In the genomic region with DNA sequence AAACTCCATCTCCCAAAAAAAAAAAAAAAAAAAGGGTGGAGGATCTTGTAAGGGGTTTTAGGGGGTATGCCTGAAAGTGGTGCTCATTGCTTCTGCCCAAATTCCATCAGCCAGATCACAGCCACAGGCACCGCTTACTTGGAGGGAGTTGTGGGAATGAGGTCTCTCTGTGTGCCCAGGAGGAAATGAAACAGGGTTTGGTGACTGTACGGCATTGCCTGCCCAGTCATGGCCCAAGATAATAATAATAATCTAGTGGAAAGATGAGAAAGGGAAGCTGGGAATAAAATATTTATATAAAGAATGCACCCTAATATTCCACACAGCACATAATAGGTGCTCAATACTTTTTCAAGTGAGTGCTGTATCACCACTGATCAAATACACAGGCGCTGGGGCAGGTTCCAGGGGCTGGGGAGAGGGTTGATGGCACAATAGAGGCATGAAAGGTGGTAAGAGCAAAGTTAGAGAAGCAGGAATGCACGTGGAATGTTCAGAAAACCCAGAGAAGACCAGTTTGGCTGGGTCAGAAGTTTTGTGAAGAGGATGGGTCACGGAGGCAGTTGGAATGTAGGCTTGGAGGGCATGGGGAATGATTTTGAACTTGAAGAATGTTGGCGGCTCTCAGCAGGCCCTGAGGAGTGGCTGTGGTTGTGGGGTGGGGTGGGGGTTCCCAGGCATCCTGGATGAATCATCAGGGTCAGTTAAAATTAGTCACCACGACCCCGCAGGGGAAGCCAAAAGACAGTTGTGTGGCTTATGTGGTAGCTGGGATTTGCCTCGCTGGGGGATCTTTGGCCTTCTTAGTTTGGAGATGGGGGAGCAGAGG, we compare ENCODE assay signal across 7 cellular contexts. TPM values are rescaled to one million over a fixed set of nuclear protein-coding genes. Genes with fewer than 3 reads are reported as not detected.
A peak's percentile ranks its signal among the peaks of the same experiment; 100 is the strongest.
DNase-seq lines count a peak whose midpoint lies in the region; ATAC-seq and TF ChIP-seq lines count a peak whose summit lies in the region.

No MANE protein-coding gene starts in this region.

- H3K27me3 Mint-ChIP-seq in T-helper 1 cell treated with Interleukin-12 subunit alpha and Interleukin-12 subunit beta and Interleukin-4 antibody, amounts not matched to agents 30 μg/mL and 1 μg/mL, for 36 hours (ENCODE audit: low read depth), result peaks cover 4% of the 10 kb centered on the region

- peak; percentile 57 for DNase-seq in H7
- DNase-seq in mammary epithelial cell, result peak; percentile 98
- peak in 2 of 3 donors; percentile 49 to 69 for DNase-seq in mucosa of descending colon
- DNase-seq in NCI-H2107 (lab: John Stamatoyannopoulos, UW), result no peak
- DNase-seq in left lobe of liver (ENCODE audit: low spot score), result no peak

- H3K4me3 Mint-ChIP-seq in T-helper 1 cell treated with Interleukin-12 subunit alpha and Interleukin-12 subunit beta and Interleukin-4 antibody, amounts not matched to agents 30 μg/mL and 1 μg/mL, for 36 hours, result peak overlapping the region; percentile 37

- TSS peak; percentile 85 for BruUV-seq in mammary epithelial cell (replicated peaks; lab: Mats Ljungman, UMichigan)

- no peaks in the 10 kb centered on the region for H3K79me2 ChIP-seq in mammary epithelial cell (ENCODE audit: insufficient read depth, low read length)

- peak overlapping the region; percentile 69 for H3K9ac ChIP-seq in mammary epithelial cell (ENCODE audit: insufficient read depth, low read length)

- H3K4me1 ChIP-seq in mammary epithelial cell (ENCODE audit: insufficient read depth, low read length), result peaks cover 26% of the 10 kb centered on the region
- peaks cover 4% of the 10 kb centered on the region for H3K4me1 ChIP-seq in mucosa of descending colon (ENCODE audit: low read depth)
- no peaks in the 10 kb centered on the region for H3K4me1 ChIP-seq in thymus (ENCODE audit: control insufficient read depth, insufficient read depth, low read length)

- in situ Hi-C loops in mammary epithelial cell (cut with MboI; ENCODE audit: low sequenced_read_pairs in 2 of 2), result loop anchor here (10.0 to 25.0 kb wide), 3 partner anchors 208 to 495 kb away; no protein-coding TSS in a partner anchor

- H3K4me3 ChIP-seq in H7 (ENCODE audit: insufficient read depth, low read depth, low read length) (no peak overlapping the region), mammary epithelial cell (replicated peaks in 1 of 3; ENCODE audit: insufficient read depth in 1 of 3, low read depth in 2 of 3, low read length in 3 of 3) (no peak overlapping the region), mucosa of descending colon (no peak overlapping the region), thymus (ENCODE audit: low read length) (no peak overlapping the region)

- TF ChIP-seq CTCF in mammary epithelial cell (conservative IDR thresholded peaks at IDR 0.05 in 1 of 2, IDR thresholded peaks at IDR 0.05 in 1 of 2; ENCODE audit: extremely low read depth in 1 of 2, insufficient read depth in 1 of 2, low read depth in 1 of 2, low read length in 2 of 2) (no peak), mucosa of descending colon (IDR thresholded peaks at IDR 0.05) (no peak)

- H3K27me3 ChIP-seq in H7 (ENCODE audit: control insufficient read depth, insufficient read depth, low read length), result no peaks in the 10 kb centered on the region
- no peaks in the 10 kb centered on the region for H3K27me3 ChIP-seq in mammary epithelial cell (ENCODE audit: insufficient read depth, low read length)
- no peaks in the 10 kb centered on the region for H3K27me3 ChIP-seq in thymus (ENCODE audit: control insufficient read depth, insufficient read depth)

- H2AFZ ChIP-seq in mammary epithelial cell (ENCODE audit: low read depth, low read length), result peak overlapping the region; percentile 36

- H4K20me1 ChIP-seq in mammary epithelial cell (ENCODE audit: insufficient read depth, low read length), result no peaks in the 10 kb centered on the region

- 0% methylated on average over 9 of the region's 9 CpGs for WGBS in mammary epithelial cell (ENCODE audit: low coverage, missing lambda C conversion rate)
- 48% methylated on average over 9 of the region's 9 CpGs for WGBS in thymus

- ATAC-seq in mucosa of descending colon (peak; percentile 1), left lobe of liver (no peak)

- H3K4me2 ChIP-seq in mammary epithelial cell (ENCODE audit: insufficient read depth, low read depth, low read length), result peak overlapping the region; percentile 67

- no peaks in the 10 kb centered on the region for H3K36me3 Mint-ChIP-seq in T-helper 1 cell treated with Interleukin-12 subunit alpha and Interleukin-12 subunit beta and Interleukin-4 antibody, amounts not matched to agents 30 μg/mL and 1 μg/mL, for 36 hours (ENCODE audit: low read depth)

- H3K9me3 ChIP-seq in mammary epithelial cell (replicated peaks; ENCODE audit: insufficient read depth, low read length) (no peaks in the 10 kb centered on the region), mucosa of descending colon (no peaks in the 10 kb centered on the region), thymus (ENCODE audit: control insufficient read depth) (no peaks in the 10 kb centered on the region)

- intact Hi-C loops in mammary epithelial cell (cut with micrococcal nuclease) (loop anchor here (1.0 to 2.0 kb wide), 2 partner anchors 19 to 111 kb away; a partner anchor contains a TSS), mucosa of descending colon (cut with DNase I, micrococcal nuclease) (loop anchor here (10.0 kb wide), 3 partner anchors 275 to 495 kb away; no protein-coding TSS in a partner anchor)

- dilution Hi-C loops in mammary epithelial cell (cut with HindIII; ENCODE audit: low sequenced_read_pairs), result no loop called here

- H3K27ac ChIP-seq in mammary epithelial cell (ENCODE audit: insufficient read depth, low read depth, low read length) (peak overlapping the region; percentile 89), thymus (ENCODE audit: low read depth) (peak overlapping the region; percentile 54)

- peaks cover 32% of the 10 kb centered on the region for H3K4me1 Mint-ChIP-seq in T-helper 1 cell treated with Interleukin-12 subunit alpha and Interleukin-12 subunit beta and Interleukin-4 antibody, amounts not matched to agents 30 μg/mL and 1 μg/mL, for 36 hours (ENCODE audit: low read depth)

- H3K36me3 ChIP-seq in H7 (replicated peaks; ENCODE audit: control insufficient read depth, insufficient read depth, low read length), result no peaks in the 10 kb centered on the region
- H3K36me3 ChIP-seq in mammary epithelial cell (ENCODE audit: insufficient read depth, low read length), result no peaks in the 10 kb centered on the region
- H3K36me3 ChIP-seq in mucosa of descending colon (ENCODE audit: low read depth), result no peaks in the 10 kb centered on the region
- H3K36me3 ChIP-seq in thymus (ENCODE audit: control insufficient read depth, insufficient read depth), result no peaks in the 10 kb centered on the region

- CTCF ChIA-PET in mammary epithelial cell (lab: Charles Lee; ENCODE audit: low non-redundant PET), result interaction anchor here (0.5 to 0.6 kb wide), 2 partner anchors 27 to 495 kb away, joined by 4 to 6 read pairs; no protein-coding TSS in a partner anchor

- peak overlapping the region; percentile 91 for H3K27ac Mint-ChIP-seq in T-helper 1 cell treated with Interleukin-12 subunit alpha and Interleukin-12 subunit beta and Interleukin-4 antibody, amounts not matched to agents 30 μg/mL and 1 μg/mL, for 36 hours

- H3K9me3 Mint-ChIP-seq in T-helper 1 cell treated with Interleukin-12 subunit alpha and Interleukin-12 subunit beta and Interleukin-4 antibody, amounts not matched to agents 30 μg/mL and 1 μg/mL, for 36 hours, result peaks cover 7% of the 10 kb centered on the region

RNA-seq across cellular contexts. Expression of a gene that starts 12.5 kb away (rescaled TPM):
- 0.35 and 0.70 TPM in 2 replicates for total RNA-seq in H7 (2014; rRNA removed; shearing (Covaris generic))
- not detected for total RNA-seq in mammary epithelial cell
- not detected for polyA plus RNA-seq in mammary epithelial cell
- polyA minus RNA-seq in mammary epithelial cell, result not detected
- 10 to 100 TPM in 2 of 3 donors, 1 to 10 TPM in 1; 2.1 to 17.2 (median 13.4) TPM for total RNA-seq in mucosa of descending colon
- polyA plus RNA-seq in thymus, result 3.7 TPM
- total RNA-seq in left lobe of liver, result 0.48 TPM

RNA-seq across cellular contexts. Expression of a gene that starts 18.6 kb away (rescaled TPM):
- total RNA-seq in H7 (2014; rRNA removed; shearing (Covaris generic)), result 0.03 and 0.07 TPM in 2 replicates
- total RNA-seq in mammary epithelial cell (10 to 100 TPM; 10.6 to 21.5 TPM), mucosa of descending colon (10 to 100 TPM; 40.3 to 43.1 (median 42.1) TPM), left lobe of liver (31.7 TPM)
- polyA plus RNA-seq in mammary epithelial cell (3.0 TPM), thymus (9.3 TPM)
- 9.0 TPM for polyA minus RNA-seq in mammary epithelial cell

Comparison
In these comparisons a context has a peak if more than half of its experiments do, and no peak if none do; other contexts are left out.
1. DNase-seq: peak in H7 (single experiment), mammary epithelial cell (single experiment) and mucosa of descending colon (2 of 3); none in NCI-H2107 (single experiment) and left lobe of liver (single experiment).
2. RNA of a gene that starts 18.6 kb away (total RNA-seq): 40.3 to 43.1 TPM in mucosa of descending colon, 31.7 TPM in left lobe of liver (single experiment) and 10.6 to 21.5 TPM in mammary epithelial cell; 0.03 to 0.07 TPM in H7; every median in the first group is over 10 times any median in the second.